ENCODE assay signal across 7 cellular contexts in the genomic region with DNA sequence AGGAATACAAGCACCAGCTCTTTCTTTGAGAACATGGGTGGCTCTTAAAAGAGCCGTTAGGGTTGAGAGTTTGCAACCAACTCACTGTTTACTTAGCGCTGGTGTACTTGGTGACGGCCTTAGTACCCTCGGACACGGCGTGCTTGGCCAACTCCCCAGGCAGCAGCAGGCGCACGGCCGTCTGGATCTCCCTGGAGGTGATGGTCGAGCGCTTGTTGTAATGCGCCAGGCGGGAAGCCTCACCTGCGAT.
DNase-seq lines count a peak whose midpoint lies in the region; ATAC-seq, FAIRE-seq and TF ChIP-seq lines count a peak whose summit lies in the region.
"Not testable (repeated sequence)": the region's sequence is repeated elsewhere in the genome, so short reads cannot be mapped to it uniquely, and the experiment has no call there.

No MANE protein-coding gene starts in this region.

- TSS peak; percentile 86 for BruUV-seq in mammary epithelial cell (replicated peaks; lab: Mats Ljungman, UMichigan)

- dilution Hi-C loops in mammary epithelial cell (cut with HindIII; ENCODE audit: low sequenced_read_pairs) = loop anchor here (25.0 kb wide), 2 partner anchors 755 to 945 kb away; a partner anchor contains a TSS

- H2BK120ac ChIP-seq in trophoblast cell (ENCODE audit: insufficient read depth, low read length, poor library complexity) = peak overlapping the region; percentile 1

- H3K79me2 ChIP-seq in GM23248 (ENCODE audit: insufficient read depth); trophoblast cell (ENCODE audit: control insufficient read depth, insufficient read depth, low read length, poor library complexity): not testable (repeated sequence)
- peaks cover 10% of the 10 kb centered on the region for H3K79me2 ChIP-seq in mammary epithelial cell (ENCODE audit: insufficient read depth, low read length)

- H4K8ac ChIP-seq in trophoblast cell (ENCODE audit: low read depth, low read length) = peak overlapping the region; percentile 17

- H3K79me1 ChIP-seq in trophoblast cell (ENCODE audit: low read length) = peaks cover 11% of the 10 kb centered on the region

- H2AFZ ChIP-seq in GM23248 = peak overlapping the region; percentile 43
- H2AFZ ChIP-seq in mammary epithelial cell (ENCODE audit: low read depth, low read length); trophoblast cell (ENCODE audit: insufficient read depth, low read length, poor library complexity): not testable (repeated sequence)

- peaks cover 50% of the 10 kb centered on the region for H3F3A ChIP-seq in GM23248 (ENCODE audit: insufficient read depth)

- DNase-seq in GM12892 (ENCODE audit: insufficient read length); mammary epithelial cell; trophoblast cell: not testable (repeated sequence)
- DNase-seq in GM23248 = peak; percentile 70
- DNase-seq in RKO (ENCODE audit: low spot score) = peak; percentile 88

- peak overlapping the region; percentile 7 for H2BK5ac ChIP-seq in trophoblast cell (ENCODE audit: low read depth, low read length, poor library complexity)

- intact Hi-C loops in mammary epithelial cell (cut with micrococcal nuclease) = loop anchor here (1.0 to 5.0 kb wide), 10 partner anchors 14 to 1099 kb away; a partner anchor contains a TSS

- not testable (repeated sequence) for H3K36me3 ChIP-seq in GM23248 (ENCODE audit: low read depth); mammary epithelial cell (ENCODE audit: insufficient read depth, low read length); trophoblast cell (ENCODE audit: control insufficient read depth in 1 of 2, insufficient read depth in 2 of 2, low read length in 2 of 2)

- not testable (repeated sequence) for H4K20me1 ChIP-seq in GM23248 (ENCODE audit: insufficient read depth); mammary epithelial cell (ENCODE audit: insufficient read depth, low read length)

- TF ChIP-seq POLR2A in GM12892 (IDR thresholded peaks at IDR 0.05; ENCODE audit: low read depth, low read length) = peak; percentile 89

- H3K18ac ChIP-seq in trophoblast cell (ENCODE audit: low read length) = peak overlapping the region; percentile 87

- peak; percentile 2 for ATAC-seq in HG03469 (IDR thresholded peaks at IDR 0.05; ENCODE audit: unreplicated experiment)

- peak overlapping the region; percentile 0 for H2AK5ac ChIP-seq in trophoblast cell (ENCODE audit: low read length)

- peak overlapping the region; percentile 80 for H3K4me2 ChIP-seq in GM23248 (ENCODE audit: unreplicated experiment)
- peak overlapping the region; percentile 88 for H3K4me2 ChIP-seq in mammary epithelial cell (ENCODE audit: insufficient read depth, low read depth, low read length)
- peak overlapping the region; percentile 97 for H3K4me2 ChIP-seq in trophoblast cell (ENCODE audit: low read length)

- H3K27ac ChIP-seq in GM23248 = peak overlapping the region; percentile 89
- peak overlapping the region; percentile 97 for H3K27ac ChIP-seq in mammary epithelial cell (ENCODE audit: insufficient read depth, low read depth, low read length)
- peak overlapping the region; percentile 83 for H3K27ac ChIP-seq in trophoblast cell (ENCODE audit: low read depth, low read length)

- 1 to 3% methylated on average over 14 of the region's 14 CpGs for WGBS in GM23248 (ENCODE audit: low coverage in 1 of 2, low lambda C conversion rate in 2 of 2, missing lambda C conversion rate in 2 of 2), 2 experiments
- 0% methylated on average over 7 of the region's 14 CpGs for WGBS in mammary epithelial cell (ENCODE audit: low coverage, missing lambda C conversion rate)
- no CpG with 5 or more reads among the region's 14 CpGs for WGBS in trophoblast cell (ENCODE audit: extremely low coverage, insufficient coverage, insufficient read length)

- peak overlapping the region; percentile 53 for H3K14ac ChIP-seq in trophoblast cell (ENCODE audit: low read length)

- H4K91ac ChIP-seq in trophoblast cell (ENCODE audit: low read depth, low read length) = peak overlapping the region; percentile 40

- not testable (repeated sequence) for H3K4ac ChIP-seq in trophoblast cell (ENCODE audit: low read depth, low read length)

- H3K4me1 ChIP-seq in GM23248 (ENCODE audit: insufficient read depth) (peaks cover 16% of the 10 kb centered on the region; the same call in 1 of the 2 replicates), mammary epithelial cell (ENCODE audit: insufficient read depth, low read length) (peaks cover 16% of the 10 kb centered on the region)
- H3K4me1 ChIP-seq in trophoblast cell (ENCODE audit: control insufficient read depth in 1 of 2, insufficient read depth in 2 of 2, low read length in 2 of 2) = not testable (repeated sequence)

- not testable (repeated sequence) for FAIRE-seq in GM12892 (lab: Jason Lieb, UNC)

- not testable (repeated sequence) for H3K9me3 ChIP-seq in GM23248 (ENCODE audit: low read depth); mammary epithelial cell (replicated peaks; ENCODE audit: insufficient read depth, low read length); trophoblast cell (ENCODE audit: insufficient read depth, low read depth, low read length)

- H3K23ac ChIP-seq in trophoblast cell (ENCODE audit: low read length) = not testable (repeated sequence)

- not testable (repeated sequence) for H3K27me3 ChIP-seq in GM23248 (replicated peaks; ENCODE audit: insufficient read depth); mammary epithelial cell (ENCODE audit: insufficient read depth, low read length); trophoblast cell (ENCODE audit: insufficient read depth, low read length)

- H3K9ac ChIP-seq in GM23248 = peak overlapping the region; percentile 85
- peak overlapping the region; percentile 83 for H3K9ac ChIP-seq in mammary epithelial cell (ENCODE audit: insufficient read depth, low read length)
- peak overlapping the region; percentile 74 for H3K9ac ChIP-seq in trophoblast cell (ENCODE audit: low read length)

- not testable (repeated sequence) for H2BK12ac ChIP-seq in trophoblast cell (ENCODE audit: low read length)

- CTCF ChIA-PET in mammary epithelial cell (lab: Charles Lee; ENCODE audit: low non-redundant PET) = not testable (repeated sequence)

- peak overlapping the region; percentile 22 for H4K12ac ChIP-seq in trophoblast cell (ENCODE audit: low read depth, low read length)

- H3K9me2 ChIP-seq in GM23248 (ENCODE audit: insufficient read depth) = not testable (repeated sequence)

- H3K4me3 ChIP-seq in GM23248 = peak overlapping the region; percentile 75
- H3K4me3 ChIP-seq in mammary epithelial cell (replicated peaks in 1 of 3; ENCODE audit: insufficient read depth in 1 of 3, low read depth in 2 of 3, low read length in 3 of 3) = peak overlapping the region; percentile 61 to 69 (median 68)
- peak overlapping the region; percentile 71 for H3K4me3 ChIP-seq in iPS-11a (ENCODE audit: low read depth, low read length)
- peak overlapping the region; percentile 83 for H3K4me3 ChIP-seq in trophoblast cell (ENCODE audit: low read depth, low read length)

- in situ Hi-C loops in GM23248 (cut with MboI) = loop anchor here (25.0 kb wide), 3 partner anchors 820 to 1095 kb away; a partner anchor contains a TSS
- in situ Hi-C loops in mammary epithelial cell (cut with MboI; ENCODE audit: low sequenced_read_pairs in 2 of 2) = loop anchor here (25.0 kb wide), 4 partner anchors 795 to 1095 kb away; a partner anchor contains a TSS

- not testable (repeated sequence) for TF ChIP-seq CTCF in mammary epithelial cell (conservative IDR thresholded peaks at IDR 0.05 in 1 of 2, IDR thresholded peaks at IDR 0.05 in 1 of 2; ENCODE audit: extremely low read depth in 1 of 2, insufficient read depth in 1 of 2, low read depth in 1 of 2, low read length in 2 of 2)
